In genomic region chr19:36059180-36059910, GRCh38 we compare ENCODE assay signal across 20 cellular contexts.
"Had no signal": no experiment of that assay in that cellular context is flagged by ENCODE, and none has a peak within 500 bp of the region (broad histone marks: within the 10 kb centered on the region; RNA-seq: fewer than 3 reads in every experiment).

No MANE protein-coding gene starts in this region.

- H3K9me3 ChIP-seq: adrenal gland, lower lobe of right lung, prostate gland, sigmoid colon, suprapubic skin had no signal

- H3K27ac Mint-ChIP-seq: activated naive CD4-positive, alpha-beta T cell treated with anti-CD3 and anti-CD28 coated beads for 36 hours; activated T-helper 17 cell treated with anti-CD3 and anti-CD28 coated beads, Interleukin-2, amount 50 U/mL, for 72 hours; type B pancreatic cell had no signal

- H3K27me3 Mint-ChIP-seq: activated T-helper 17 cell treated with anti-CD3 and anti-CD28 coated beads, Interleukin-2, amount 50 U/mL, for 72 hours; naive thymus-derived CD8-positive, alpha-beta T cell; type B pancreatic cell had no signal

- H3K4me3 ChIP-seq: adrenal gland, lower lobe of right lung, prostate gland, sigmoid colon, suprapubic skin had no signal

- H3K36me3 Mint-ChIP-seq: naive thymus-derived CD8-positive, alpha-beta T cell; type B pancreatic cell had no signal

- H3K36me3 ChIP-seq: adrenal gland, lower lobe of right lung, prostate gland, sigmoid colon, suprapubic skin had no signal

- H3K4me3 Mint-ChIP-seq: activated naive CD4-positive, alpha-beta T cell treated with anti-CD3 and anti-CD28 coated beads for 36 hours; activated T-helper 17 cell treated with anti-CD3 and anti-CD28 coated beads, Interleukin-2, amount 50 U/mL, for 72 hours; naive thymus-derived CD8-positive, alpha-beta T cell; type B pancreatic cell had no signal

- H3K9me3 Mint-ChIP-seq: activated naive CD4-positive, alpha-beta T cell treated with anti-CD3 and anti-CD28 coated beads for 36 hours; activated T-helper 17 cell treated with anti-CD3 and anti-CD28 coated beads, Interleukin-2, amount 50 U/mL, for 72 hours; naive thymus-derived CD8-positive, alpha-beta T cell; type B pancreatic cell had no signal

- H3K4me1 ChIP-seq: prostate gland had no signal

- H3K27me3 ChIP-seq: adrenal gland, sigmoid colon, suprapubic skin had no signal

- H3K27ac ChIP-seq: adrenal gland, epithelial cell of prostate, lower lobe of right lung, prostate gland, sigmoid colon, suprapubic skin had no signal

- DNase-seq: activated CD4-positive, alpha-beta T cell treated with anti-CD3 and anti-CD28 coated beads for 48 hours; activated naive CD4-positive, alpha-beta T cell treated with anti-CD3 and anti-CD28 coated beads for 36 hours; activated T-cell treated with anti-CD3 and anti-CD28 coated beads for 4 hours; adrenal gland; central memory CD4-positive, alpha-beta T cell; cortex of kidney; effector memory CD4-positive, alpha-beta T cell; hippocampal formation; lower lobe of right lung; naive thymus-derived CD8-positive, alpha-beta T cell; nucleus accumbens; sigmoid colon; stimulated activated CD4-positive, alpha-beta T cell treated with anti-CD3 and anti-CD28 coated beads, Interleukin-4, amount 100 ng/mL, for 1 hour; stimulated activated CD8-positive, alpha-beta memory T cell treated with anti-CD3 and anti-CD28 coated beads, Interleukin-4, amount 100 ng/mL, for 48 hours; stimulated activated naive CD8-positive, alpha-beta T cell treated with anti-CD3 and anti-CD28 coated beads, Interleukin-15, Interleukin-2, amounts not matched to agents 100 U/mL and 50 U/mL, for 24 hours had no signal

- ATAC-seq: activated T-helper 17 cell treated with anti-CD3 and anti-CD28 coated beads, Interleukin-2, amount 50 U/mL, for 72 hours; naive thymus-derived CD8-positive, alpha-beta T cell; stimulated activated naive CD8-positive, alpha-beta T cell treated with anti-CD3 and anti-CD28 coated beads, Interleukin-15, Interleukin-2, amounts not matched to agents 100 U/mL and 50 U/mL, for 24 hours had no signal
